ENCODE assay signal across 1 cellular context in the genomic region with DNA sequence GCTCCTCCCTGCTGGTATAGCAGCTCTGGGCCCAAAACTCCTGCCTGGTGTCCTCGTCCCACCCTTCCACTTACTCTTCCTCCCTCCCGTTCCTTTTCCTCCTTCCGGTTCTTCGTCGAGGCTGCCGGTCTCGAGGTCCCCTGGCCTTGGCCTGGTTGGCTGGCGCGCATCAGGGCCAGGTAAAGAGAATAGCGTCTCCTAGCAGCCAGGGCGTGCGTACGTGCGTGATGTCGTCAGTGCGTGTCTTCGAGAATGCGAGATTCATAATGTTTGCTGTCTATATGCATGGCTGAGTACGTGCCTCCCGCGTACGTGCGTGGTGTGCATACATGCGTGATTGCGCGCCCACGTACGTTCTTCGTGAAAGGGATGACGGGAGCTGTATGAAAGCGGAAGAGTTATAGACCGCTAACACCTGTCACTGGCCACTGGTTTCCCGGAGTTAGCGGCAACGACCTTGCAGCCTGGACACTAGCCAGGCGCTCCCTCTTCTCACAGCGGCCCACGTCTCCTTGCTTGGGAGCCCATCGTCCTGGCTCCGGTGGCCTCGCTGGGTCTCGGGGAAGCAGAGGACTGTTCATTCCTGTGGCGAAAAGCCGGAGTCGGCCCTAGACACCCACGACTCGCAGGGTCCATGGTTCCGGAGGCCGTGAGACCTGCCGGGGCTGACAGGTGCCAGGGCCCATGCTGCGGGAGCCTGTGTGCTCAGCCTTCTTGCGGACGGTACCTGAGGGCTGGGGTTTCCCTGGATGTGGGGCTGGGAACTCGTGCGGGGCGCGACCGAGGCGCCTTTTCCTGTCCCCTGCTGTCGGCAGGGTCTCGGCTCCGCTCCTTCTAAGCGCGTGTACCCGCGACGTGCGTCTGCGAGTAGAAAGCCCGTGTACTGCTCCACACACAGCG.
TF ChIP-seq lines count a peak whose summit lies in the region.

A gene (plus strand): TSS at position 392 of the 900 bp plus-strand sequence. CDS start 4,619 bp downstream, outside the sequence.

TF ChIP-seq in WTC11, 78 proteins besides CTCF, POLR2A, EP300 and RAD21 (continued from another document):
- TF ChIP-seq, protein P1, sequence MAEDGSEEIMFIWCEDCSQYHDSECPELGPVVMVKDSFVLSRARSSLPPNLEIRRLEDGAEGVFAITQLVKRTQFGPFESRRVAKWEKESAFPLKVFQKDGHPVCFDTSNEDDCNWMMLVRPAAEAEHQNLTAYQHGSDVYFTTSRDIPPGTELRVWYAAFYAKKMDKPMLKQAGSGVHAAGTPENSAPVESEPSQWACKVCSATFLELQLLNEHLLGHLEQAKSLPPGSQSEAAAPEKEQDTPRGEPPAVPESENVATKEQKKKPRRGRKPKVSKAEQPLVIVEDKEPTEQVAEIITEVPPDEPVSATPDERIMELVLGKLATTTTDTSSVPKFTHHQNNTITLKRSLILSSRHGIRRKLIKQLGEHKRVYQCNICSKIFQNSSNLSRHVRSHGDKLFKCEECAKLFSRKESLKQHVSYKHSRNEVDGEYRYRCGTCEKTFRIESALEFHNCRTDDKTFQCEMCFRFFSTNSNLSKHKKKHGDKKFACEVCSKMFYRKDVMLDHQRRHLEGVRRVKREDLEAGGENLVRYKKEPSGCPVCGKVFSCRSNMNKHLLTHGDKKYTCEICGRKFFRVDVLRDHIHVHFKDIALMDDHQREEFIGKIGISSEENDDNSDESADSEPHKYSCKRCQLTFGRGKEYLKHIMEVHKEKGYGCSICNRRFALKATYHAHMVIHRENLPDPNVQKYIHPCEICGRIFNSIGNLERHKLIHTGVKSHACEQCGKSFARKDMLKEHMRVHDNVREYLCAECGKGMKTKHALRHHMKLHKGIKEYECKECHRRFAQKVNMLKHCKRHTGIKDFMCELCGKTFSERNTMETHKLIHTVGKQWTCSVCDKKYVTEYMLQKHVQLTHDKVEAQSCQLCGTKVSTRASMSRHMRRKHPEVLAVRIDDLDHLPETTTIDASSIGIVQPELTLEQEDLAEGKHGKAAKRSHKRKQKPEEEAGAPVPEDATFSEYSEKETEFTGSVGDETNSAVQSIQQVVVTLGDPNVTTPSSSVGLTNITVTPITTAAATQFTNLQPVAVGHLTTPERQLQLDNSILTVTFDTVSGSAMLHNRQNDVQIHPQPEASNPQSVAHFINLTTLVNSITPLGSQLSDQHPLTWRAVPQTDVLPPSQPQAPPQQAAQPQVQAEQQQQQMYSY (CRISPR knock-in tag; IDR thresholded peaks at IDR 0.05): peak; percentile 63
- TF ChIP-seq, protein P2, sequence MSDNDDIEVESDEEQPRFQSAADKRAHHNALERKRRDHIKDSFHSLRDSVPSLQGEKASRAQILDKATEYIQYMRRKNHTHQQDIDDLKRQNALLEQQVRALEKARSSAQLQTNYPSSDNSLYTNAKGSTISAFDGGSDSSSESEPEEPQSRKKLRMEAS (CRISPR knock-in tag; IDR thresholded peaks at IDR 0.05): peak; percentile 62; the same call in 1 of the 2 replicates
